Comparison of ENCODE assay signal across 8 cellular contexts in genomic region chr5:131796793-131797693, GRCh38. TPM values are rescaled to one million over a fixed set of nuclear protein-coding genes. Genes with fewer than 3 reads are reported as not detected.
DNase-seq lines count a peak whose midpoint lies in the region; ATAC-seq lines count a peak whose summit lies in the region.

TSS of gene FNIP1 (minus strand) at chr5:131797017. CDS start at chr5:131796921, 96 bp downstream.

- H4K8ac ChIP-seq in mesenchymal stem cell (ENCODE audit: low read length): peak within 1 kb of the TSS; percentile 93

- no peaks in the 10 kb centered on the region for H3K79me1 ChIP-seq in mesenchymal stem cell (replicated peaks; ENCODE audit: low read length, poor library complexity, severe bottlenecking)

- peak within 1 kb of the TSS; percentile 92 for H3K27ac ChIP-seq in mesenchymal stem cell (ENCODE audit: low read length, poor library complexity, severe bottlenecking)

- H2AK5ac ChIP-seq in mesenchymal stem cell (ENCODE audit: low read length, severe bottlenecking): no peak within 1 kb of the TSS

- no peaks in the 10 kb centered on the region for H3K9me3 ChIP-seq in mesenchymal stem cell (ENCODE audit: control insufficient read depth, low read length)

- peak within 1 kb of the TSS; percentile 74 to 99 for H3K18ac ChIP-seq in mesenchymal stem cell (ENCODE audit: low read depth in 1 of 2, low read length in 2 of 2)

- H2BK120ac ChIP-seq in mesenchymal stem cell (ENCODE audit: low read depth, low read length): peak within 1 kb of the TSS; percentile 93

- H3K27me3 Mint-ChIP-seq in effector memory CD8-positive, alpha-beta T cell: no peaks in the 10 kb centered on the region

- H3K4me1 Mint-ChIP-seq in effector memory CD8-positive, alpha-beta T cell (ENCODE audit: low read depth in 2 of 2): peaks cover 21 to 29% of the 10 kb centered on the region in 2 donors

- H3K9ac ChIP-seq in mesenchymal stem cell (ENCODE audit: low read length): peak within 1 kb of the TSS; percentile 99

- DNase-seq in COLO668 (lab: John Stamatoyannopoulos, UW; ENCODE audit: unreplicated experiment) (peak; percentile 96), HT1080 (ENCODE audit: low read depth) (peak; percentile 96), NOMO-1 treated with DMSO at 0.1 percent for 48 hours (lab: John Stamatoyannopoulos, UW; ENCODE audit: unreplicated experiment) (peak; percentile 95), mesenchymal stem cell (peak; percentile 98)
- peak; percentile 95 to 97 for DNase-seq in activated CD8-positive, alpha-beta memory T cell treated with anti-CD3 and anti-CD28 coated beads for 4 hours (ENCODE audit: low read depth in 2 of 2)
- DNase-seq in effector memory CD8-positive, alpha-beta T cell: peak; percentile 97 to 98 (median 97)
- DNase-seq in stimulated activated CD8-positive, alpha-beta memory T cell treated with anti-CD3 and anti-CD28 coated beads, Interleukin-12 subunit alpha, Interleukin-12 subunit beta, amount 100 ng/mL, for 4 hours (ENCODE audit: low read depth): peak; percentile 98

- H3K4ac ChIP-seq in mesenchymal stem cell (ENCODE audit: low read depth in 1 of 2, low read length in 2 of 2): peak within 1 kb of the TSS; percentile 57 to 96

- peak within 1 kb of the TSS in 1 of 2 experiments; percentile 93 for H3K23ac ChIP-seq in mesenchymal stem cell (ENCODE audit: low read length in 2 of 2)

- peak within 1 kb of the TSS in 1 of 2 experiments; percentile 95 for H3K14ac ChIP-seq in mesenchymal stem cell (ENCODE audit: low read length in 2 of 2)

- peak within 1 kb of the TSS; percentile 82 for H3K4me2 ChIP-seq in mesenchymal stem cell (ENCODE audit: low read length, poor library complexity, severe bottlenecking)

- H3K27ac Mint-ChIP-seq in effector memory CD8-positive, alpha-beta T cell: peak within 1 kb of the TSS; percentile 97

- peak within 1 kb of the TSS in 1 of 2 experiments; percentile 95 for H2BK12ac ChIP-seq in mesenchymal stem cell (ENCODE audit: low read length in 2 of 2)

- H2AFZ ChIP-seq in mesenchymal stem cell (ENCODE audit: low read depth, low read length): peak within 1 kb of the TSS; percentile 99

- peak within 1 kb of the TSS; percentile 70 for H2BK15ac ChIP-seq in mesenchymal stem cell (ENCODE audit: low read depth, poor library complexity, severe bottlenecking)

- peaks cover 20% of the 10 kb centered on the region for H3K36me3 Mint-ChIP-seq in effector memory CD8-positive, alpha-beta T cell (ENCODE audit: insufficient read depth)

- peak within 1 kb of the TSS; percentile 80 to 90 for H3K4me3 ChIP-seq in mesenchymal stem cell (ENCODE audit: insufficient read depth in 1 of 2, low read depth in 1 of 2, low read length in 2 of 2)

- peaks cover 6% of the 10 kb centered on the region for H3K4me1 ChIP-seq in mesenchymal stem cell (ENCODE audit: control insufficient read depth, insufficient read depth, low read depth, low read length)

- peak within 1 kb of the TSS; percentile 92 to 97 for H3K4me3 Mint-ChIP-seq in effector memory CD8-positive, alpha-beta T cell

- H3K9me3 Mint-ChIP-seq in effector memory CD8-positive, alpha-beta T cell: no peaks in the 10 kb centered on the region

- no peaks in the 10 kb centered on the region for H3K27me3 ChIP-seq in mesenchymal stem cell (ENCODE audit: control insufficient read depth in 1 of 2, insufficient read depth in 1 of 2, low read length in 2 of 2)

- peak; percentile 91 for ATAC-seq in GM21360 (IDR thresholded peaks at IDR 0.05; ENCODE audit: unreplicated experiment)
- ATAC-seq in effector memory CD8-positive, alpha-beta T cell (replicated peaks): peak; percentile 91

- under 1% methylated on average over 69 of the region's 79 CpGs for WGBS in mesenchymal stem cell

- peak within 1 kb of the TSS; percentile 79 for H2BK5ac ChIP-seq in mesenchymal stem cell (ENCODE audit: low read depth, low read length, poor library complexity, severe bottlenecking)

- peak within 1 kb of the TSS; percentile 81 for H4K91ac ChIP-seq in mesenchymal stem cell (ENCODE audit: low read length)

- peaks cover 0 to 14% of the 10 kb centered on the region in 2 experiments for H3K36me3 ChIP-seq in mesenchymal stem cell (ENCODE audit: control insufficient read depth in 1 of 2, insufficient read depth in 2 of 2, low read depth in 1 of 2, low read length in 2 of 2)

RNA-seq across cellular contexts. Expression of gene FNIP1, which starts in this region (rescaled TPM):
- total RNA-seq in HT1080 (2014; rRNA removed; shearing (Covaris generic)): 17.9 and 25.7 TPM in 2 replicates
- 12.2 and 15.5 TPM in 2 replicates for polyA plus RNA-seq in HT1080 (2015; cell fraction: cytosol; rRNA removed)
- polyA plus RNA-seq in HT1080 (2015; cell fraction: nucleus; rRNA removed): 32.2 and 36.7 TPM in 2 replicates
- polyA plus RNA-seq in mesenchymal stem cell (2013, experiment 1 of 2): 18.2 TPM
- 18.2 TPM for polyA plus RNA-seq in mesenchymal stem cell (2013, experiment 2 of 2)

Comparison
In these comparisons a context has a peak if more than half of its experiments do, and no peak if none do; other contexts are left out.
1. Peak in every context shown above with its lines: DNase-seq, ATAC-seq, H3K4me3 ChIP-seq and H3K27ac ChIP-seq.